In the genomic region with DNA sequence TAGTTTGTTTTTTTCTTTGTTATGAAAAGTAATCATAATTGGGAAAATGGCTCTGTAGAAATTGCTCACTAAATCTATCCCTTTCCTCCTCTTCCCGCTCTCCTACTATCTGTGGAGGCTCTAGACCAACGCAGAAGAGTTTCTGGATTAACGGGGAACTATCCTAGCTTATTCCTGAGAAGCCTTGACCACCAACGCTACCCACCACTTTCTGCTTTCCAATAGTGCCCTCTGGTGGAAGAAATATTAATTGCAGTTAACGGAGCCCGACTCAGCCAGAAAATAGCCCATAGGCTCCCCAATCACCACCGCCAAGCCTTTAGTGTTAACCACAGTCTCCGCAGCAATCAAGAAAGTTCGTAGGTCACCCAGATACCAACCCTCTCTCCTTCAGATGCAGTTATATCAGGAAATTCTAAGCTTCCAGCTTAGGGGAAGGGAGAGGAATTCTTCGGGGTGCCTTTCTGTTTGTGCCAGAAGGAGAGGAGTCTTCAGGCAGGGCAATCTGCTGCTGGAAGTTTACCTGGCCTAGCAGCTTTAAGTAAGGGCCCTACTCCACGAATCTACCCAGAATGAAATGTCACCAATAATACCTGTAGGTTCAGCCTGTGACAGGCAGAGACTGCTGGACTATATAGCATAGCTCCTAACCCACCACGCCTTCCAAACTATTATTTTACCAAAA, we compare ENCODE assay signal across 8 cellular contexts. TPM values are rescaled to one million over a fixed set of nuclear protein-coding genes. Genes with fewer than 3 reads are reported as not detected.
DNase-seq lines count a peak whose midpoint lies in the region; ATAC-seq lines count a peak whose summit lies in the region.

No MANE protein-coding gene starts in this region.

- H2AK5ac ChIP-seq in trophoblast cell (ENCODE audit: low read length) = no peak overlapping the region

- H3K4me1 ChIP-seq in trophoblast cell (ENCODE audit: control insufficient read depth in 1 of 2, insufficient read depth in 2 of 2, low read length in 2 of 2) = no peaks in the 10 kb centered on the region

- H3K4me2 ChIP-seq in trophoblast cell (ENCODE audit: low read length) = no peak overlapping the region

- H3K27me3 ChIP-seq in trophoblast cell (ENCODE audit: insufficient read depth, low read length) = no peaks in the 10 kb centered on the region

- no peak overlapping the region for H4K12ac ChIP-seq in trophoblast cell (ENCODE audit: low read depth, low read length)

- no peaks in the 10 kb centered on the region for H3K9me3 ChIP-seq in trophoblast cell (ENCODE audit: insufficient read depth, low read depth, low read length)

- no peak overlapping the region for H2BK5ac ChIP-seq in trophoblast cell (ENCODE audit: low read depth, low read length, poor library complexity)

- H3K18ac ChIP-seq in trophoblast cell (ENCODE audit: low read length) = no peak overlapping the region

- no peaks in the 10 kb centered on the region for H3K79me2 ChIP-seq in trophoblast cell (ENCODE audit: control insufficient read depth, insufficient read depth, low read length, poor library complexity)

- H3K9ac ChIP-seq in trophoblast cell (ENCODE audit: low read length) = no peak overlapping the region

- H3K4ac ChIP-seq in trophoblast cell (ENCODE audit: low read depth, low read length) = no peak overlapping the region

- H4K8ac ChIP-seq in trophoblast cell (ENCODE audit: low read depth, low read length) = no peak overlapping the region

- H3K27ac ChIP-seq in trophoblast cell (ENCODE audit: low read depth, low read length) = no peak overlapping the region

- no peak overlapping the region for H3K23ac ChIP-seq in trophoblast cell (ENCODE audit: low read length)

- ATAC-seq in HG03571 (IDR thresholded peaks at IDR 0.05; ENCODE audit: unreplicated experiment) (no peak), HG02981 (IDR thresholded peaks at IDR 0.05; ENCODE audit: unreplicated experiment) (no peak)

- H2AFZ ChIP-seq in trophoblast cell (ENCODE audit: insufficient read depth, low read length, poor library complexity) = no peak overlapping the region

- no peak overlapping the region for H2BK120ac ChIP-seq in trophoblast cell (ENCODE audit: insufficient read depth, low read length, poor library complexity)

- H3K4me3 ChIP-seq in Jurkat, Clone E6-1 (ENCODE audit: low read length) = no peak overlapping the region
- H3K4me3 ChIP-seq in trophoblast cell (ENCODE audit: low read depth, low read length) = no peak overlapping the region

- H3K14ac ChIP-seq in trophoblast cell (ENCODE audit: low read length) = no peak overlapping the region

- no CpG with 5 or more reads among the region's 12 CpGs for WGBS in trophoblast cell (ENCODE audit: extremely low coverage, insufficient coverage, insufficient read length)

- no peak overlapping the region for H4K91ac ChIP-seq in trophoblast cell (ENCODE audit: low read depth, low read length)

- DNase-seq in DMS53 (lab: John Stamatoyannopoulos, UW) = peak; percentile 63
- peak; percentile 37 for DNase-seq in Jurkat, Clone E6-1 (ENCODE audit: low read depth, low spot score)
- peak; percentile 69 for DNase-seq in RKO (ENCODE audit: low spot score)
- DNase-seq in activated naive CD4-positive, alpha-beta T cell treated with anti-CD3 and anti-CD28 coated beads, Interleukin-2, amount 50 U/mL, for 16 hours = peak; percentile 20
- peak; percentile 77 for DNase-seq in glomerular visceral epithelial cell (ENCODE audit: extremely low spot score)
- DNase-seq in trophoblast cell = peak; percentile 47 to 85

- H3K79me1 ChIP-seq in trophoblast cell (ENCODE audit: low read length) = no peaks in the 10 kb centered on the region

- H3K36me3 ChIP-seq in trophoblast cell (ENCODE audit: control insufficient read depth in 1 of 2, insufficient read depth in 2 of 2, low read length in 2 of 2) = no peaks in the 10 kb centered on the region

- H2BK12ac ChIP-seq in trophoblast cell (ENCODE audit: low read length) = no peak overlapping the region

RNA-seq across cellular contexts. Expression of a gene that starts 23.0 kb away (rescaled TPM):
- polyA plus RNA-seq in Jurkat, Clone E6-1 (2012; ENCODE audit: insufficient read depth, insufficient read length) = 29.1 TPM
- polyA plus RNA-seq in trophoblast cell (2013) = 31.6 and 32.9 TPM in 2 replicates

Comparison
In these comparisons a context has a peak if more than half of its experiments do, and no peak if none do; other contexts are left out.
1. DNase-seq: peak in every context shown above with its lines; median percentile 77 in glomerular visceral epithelial cell; 69 in RKO; 66 in trophoblast cell; 63 in DMS53; 37 in Jurkat, Clone E6-1; 20 in activated naive CD4-positive, alpha-beta T cell treated with anti-CD3 and anti-CD28 coated beads, Interleukin-2, amount 50 U/mL, for 16 hours.